Comparison of ENCODE assay signal across 31 cellular contexts in genomic region chr19:38524994-38525634, GRCh38.
"Had no signal": no experiment of that assay in that cellular context is flagged by ENCODE, and none has a peak within 500 bp of the region (broad histone marks: within the 10 kb centered on the region; RNA-seq: fewer than 3 reads in every experiment).

No MANE protein-coding gene starts in this region.

- H3K4me3 Mint-ChIP-seq: activated B cell treated with CpG ODN at 0.5 μM for 24 hours; activated CD4-positive, alpha-beta memory T cell treated with anti-CD3 and anti-CD28 coated beads, Interleukin-2, amount 10 ng/mL, durations not matched to agents 7 days and 5 days; activated naive CD4-positive, alpha-beta T cell treated with anti-CD3 and anti-CD28 coated beads, Interleukin-2, amount 10 ng/mL, durations not matched to agents 7 days and 5 days; activated naive CD8-positive, alpha-beta T cell treated with anti-CD3 and anti-CD28 coated beads for 36 hours; activated naive CD8-positive, alpha-beta T cell treated with anti-CD3 and anti-CD28 coated beads, Interleukin-2, amount 50 U/mL, for 24 hours; activated T-cell treated with anti-CD3 and anti-CD28 coated beads, Interleukin-2, amount 50 U/mL, for 24 hours; activated T-cell treated with anti-CD3 and anti-CD28 coated beads, Interleukin-2, amount 50 U/mL, for 72 hours; effector memory CD8-positive, alpha-beta T cell; T-helper 17 cell; T-helper 2 cell treated with Interferon-gamma antibody and Interleukin-4, amounts not matched to agents 5 μg/mL and 100 μg/mL, for 36 hours had no signal

- H3K4me3 ChIP-seq: adrenal gland, body of pancreas, esophagus muscularis mucosa, gastrocnemius medialis had no signal

- H3K36me3 ChIP-seq: adrenal gland, esophagus muscularis mucosa, WERI-Rb-1 had no signal

- H3K9me3 ChIP-seq: adrenal gland, body of pancreas, esophagus muscularis mucosa, gastrocnemius medialis had no signal

- H3K36me3 Mint-ChIP-seq: activated naive CD4-positive, alpha-beta T cell treated with anti-CD3 and anti-CD28 coated beads, Interleukin-2, amount 10 ng/mL, durations not matched to agents 7 days and 5 days; activated naive CD8-positive, alpha-beta T cell treated with anti-CD3 and anti-CD28 coated beads for 36 hours had no signal

- H3K9me3 Mint-ChIP-seq: activated B cell treated with CpG ODN at 0.5 μM for 24 hours; activated CD4-positive, alpha-beta memory T cell treated with anti-CD3 and anti-CD28 coated beads, Interleukin-2, amount 10 ng/mL, durations not matched to agents 7 days and 5 days; activated naive CD4-positive, alpha-beta T cell treated with anti-CD3 and anti-CD28 coated beads, Interleukin-2, amount 10 ng/mL, durations not matched to agents 7 days and 5 days; activated naive CD8-positive, alpha-beta T cell treated with anti-CD3 and anti-CD28 coated beads for 36 hours; activated naive CD8-positive, alpha-beta T cell treated with anti-CD3 and anti-CD28 coated beads, Interleukin-2, amount 50 U/mL, for 24 hours; activated T-cell treated with anti-CD3 and anti-CD28 coated beads, Interleukin-2, amount 50 U/mL, for 24 hours; activated T-cell treated with anti-CD3 and anti-CD28 coated beads, Interleukin-2, amount 50 U/mL, for 72 hours; effector memory CD8-positive, alpha-beta T cell; T-helper 2 cell treated with Interferon-gamma antibody and Interleukin-4, amounts not matched to agents 5 μg/mL and 100 μg/mL, for 36 hours had no signal

- H3K27me3 ChIP-seq: adrenal gland, body of pancreas, gastrocnemius medialis had no signal

- H3K27me3 Mint-ChIP-seq: activated naive CD8-positive, alpha-beta T cell treated with anti-CD3 and anti-CD28 coated beads, Interleukin-2, amount 50 U/mL, for 24 hours; activated T-cell treated with anti-CD3 and anti-CD28 coated beads, Interleukin-2, amount 50 U/mL, for 24 hours; T-helper 17 cell had no signal

- ATAC-seq: activated CD4-positive, CD25-positive, alpha-beta regulatory T cell treated with anti-CD3 and anti-CD28 coated beads, Interleukin-2, amount 50 U/mL, for 24 hours; activated naive CD8-positive, alpha-beta T cell treated with anti-CD3 and anti-CD28 coated beads, Interleukin-2, amount 50 U/mL, for 24 hours; activated T-cell treated with anti-CD3 and anti-CD28 coated beads, Interleukin-2, amount 50 U/mL, for 72 hours; body of pancreas; effector memory CD8-positive, alpha-beta T cell; foreskin keratinocyte; gastrocnemius medialis; T-helper 17 cell had no signal

- H3K27ac Mint-ChIP-seq: activated B cell treated with CpG ODN at 0.5 μM for 24 hours; activated CD4-positive, alpha-beta memory T cell treated with anti-CD3 and anti-CD28 coated beads, Interleukin-2, amount 10 ng/mL, durations not matched to agents 7 days and 5 days; activated naive CD4-positive, alpha-beta T cell treated with anti-CD3 and anti-CD28 coated beads, Interleukin-2, amount 10 ng/mL, durations not matched to agents 7 days and 5 days; activated naive CD8-positive, alpha-beta T cell treated with anti-CD3 and anti-CD28 coated beads for 36 hours; activated naive CD8-positive, alpha-beta T cell treated with anti-CD3 and anti-CD28 coated beads, Interleukin-2, amount 50 U/mL, for 24 hours; activated T-cell treated with anti-CD3 and anti-CD28 coated beads, Interleukin-2, amount 50 U/mL, for 24 hours; activated T-cell treated with anti-CD3 and anti-CD28 coated beads, Interleukin-2, amount 50 U/mL, for 72 hours; T-helper 17 cell; T-helper 2 cell treated with Interferon-gamma antibody and Interleukin-4, amounts not matched to agents 5 μg/mL and 100 μg/mL, for 36 hours had no signal

- H3K27ac ChIP-seq: adrenal gland, body of pancreas, esophagus muscularis mucosa, foreskin keratinocyte, gastrocnemius medialis, WERI-Rb-1 had no signal

- H3K4me1 ChIP-seq: adrenal gland, body of pancreas, esophagus muscularis mucosa, foreskin keratinocyte, gastrocnemius medialis had no signal

- DNase-seq: activated B cell treated with CpG ODN at 0.5 μM for 24 hours; activated CD4-positive, alpha-beta memory T cell treated with anti-CD3 and anti-CD28 coated beads, Interleukin-2, amount 10 ng/mL, durations not matched to agents 7 days and 5 days; activated CD4-positive, alpha-beta T cell treated with anti-CD3 and anti-CD28 coated beads for 48 hours; activated CD4-positive, alpha-beta T cell treated with anti-CD3 and anti-CD28 coated beads, Interleukin-2, amount 50 U/mL, for 4 hours; activated CD8-positive, alpha-beta memory T cell treated with anti-CD3 and anti-CD28 coated beads, Interleukin-2, amount 50 U/mL, for 48 hours; activated gamma-delta T cell; activated naive CD4-positive, alpha-beta T cell; activated naive CD4-positive, alpha-beta T cell treated with anti-CD3 and anti-CD28 coated beads, Interleukin-2, amount 10 ng/mL, durations not matched to agents 7 days and 5 days; activated naive CD8-positive, alpha-beta T cell treated with anti-CD3 and anti-CD28 coated beads for 36 hours; activated naive CD8-positive, alpha-beta T cell treated with anti-CD3 and anti-CD28 coated beads, Interleukin-2, amount 50 U/mL, for 24 hours; activated T-cell treated with anti-CD3 and anti-CD28 coated beads for 4 hours; activated T-cell treated with anti-CD3 and anti-CD28 coated beads, Interleukin-2, amount 50 U/mL, for 24 hours; activated T-cell treated with anti-CD3 and anti-CD28 coated beads, Interleukin-2, amount 50 U/mL, for 72 hours; adrenal gland; body of pancreas; caudate nucleus; cortex of kidney; dermis blood vessel endothelial cell; effector CD4-positive, alpha-beta T cell; effector memory CD8-positive, alpha-beta T cell; erythroblast; foreskin keratinocyte; gastrocnemius medialis; glutamatergic neuron; T-helper 1 cell; T-helper 17 cell; T1000; WERI-Rb-1 had no signal

- H3K4me1 Mint-ChIP-seq: activated B cell treated with CpG ODN at 0.5 μM for 24 hours; activated CD4-positive, alpha-beta memory T cell treated with anti-CD3 and anti-CD28 coated beads, Interleukin-2, amount 10 ng/mL, durations not matched to agents 7 days and 5 days; activated naive CD8-positive, alpha-beta T cell treated with anti-CD3 and anti-CD28 coated beads, Interleukin-2, amount 50 U/mL, for 24 hours had no signal
